Comparison of ENCODE assay signal across 8 cellular contexts in genomic region chr10:6204063-6204340, GRCh38. TPM values are rescaled to one million over a fixed set of nuclear protein-coding genes. Genes with fewer than 3 reads are reported as not detected.
DNase-seq lines count a peak whose midpoint lies in the region; ATAC-seq and TF ChIP-seq lines count a peak whose summit lies in the region.

No MANE protein-coding gene starts in this region.

- H3K79me2 ChIP-seq in hepatocyte: peaks cover 42% of the 10 kb centered on the region

- peak; percentile 15 to 70 (median 35) for DNase-seq in CD8-positive, alpha-beta memory T cell
- DNase-seq in RWPE2 (ENCODE audit: low spot score) (no peak), hepatocyte (ENCODE audit: low spot score) (no peak), spleen (peak; percentile 93), SKM-1 treated with dmso at 0.1 percent for 144 hours (lab: John Stamatoyannopoulos, UW; ENCODE audit: unreplicated experiment) (no peak)
- peak; percentile 20 for DNase-seq in activated naive CD8-positive, alpha-beta T cell treated with anti-CD3 and anti-CD28 coated beads, Interleukin-2, amount 50 U/mL, for 16 hours (ENCODE audit: low read depth, low spot score)

- WGBS in hepatocyte (ENCODE audit: low lambda C conversion rate, missing lambda C conversion rate): 3% methylated on average over 13 of the region's 28 CpGs
- WGBS in spleen, 5 donors: 0 to 11% (median 5%) methylated on average over 4 to 28 of the region's 28 CpGs

- peak overlapping the region; percentile 93 for H3K4me2 ChIP-seq in hepatocyte

- no peaks in the 10 kb centered on the region for H3K9me2 ChIP-seq in hepatocyte (replicated peaks; ENCODE audit: insufficient read depth)

- peaks cover 21 to 46% (median 36%) of the 10 kb centered on the region in 3 donors for H3K4me1 Mint-ChIP-seq in CD8-positive, alpha-beta memory T cell

- CTCF ChIA-PET in CD8-positive, alpha-beta memory T cell (lab: Charles Lee): interaction anchor here (0.9 to 8.1 kb wide), 3 partner anchors 68 to 202 kb away, joined by 3 to 137 read pairs (median 50); no protein-coding TSS in a partner anchor

- H3K36me3 Mint-ChIP-seq in CD8-positive, alpha-beta memory T cell: peaks cover 0 to 10% (median 0%) of the 10 kb centered on the region in 3 donors

- H3K27me3 ChIP-seq in CD8-positive, alpha-beta memory T cell (ENCODE audit: insufficient read depth, low read length, poor library complexity, severe bottlenecking): no peaks in the 10 kb centered on the region
- H3K27me3 ChIP-seq in RWPE2 (ENCODE audit: insufficient read depth, poor library complexity, severe bottlenecking): no peaks in the 10 kb centered on the region
- peaks cover 5% of the 10 kb centered on the region for H3K27me3 ChIP-seq in hepatocyte
- no peaks in the 10 kb centered on the region for H3K27me3 ChIP-seq in spleen (replicated peaks in 1 of 7)

- no peak overlapping the region for H3K27ac ChIP-seq in CD8-positive, alpha-beta memory T cell (ENCODE audit: low read depth, low read length)
- H3K27ac ChIP-seq in RWPE2 (ENCODE audit: poor library complexity, severe bottlenecking): peak overlapping the region; percentile 83
- H3K27ac ChIP-seq in hepatocyte: peak overlapping the region; percentile 93
- peak overlapping the region; percentile 68 to 99 (median 95) for H3K27ac ChIP-seq in spleen

- H2AFZ ChIP-seq in hepatocyte: peak overlapping the region; percentile 29

- peak; percentile 28 for ATAC-seq in RWPE2 (ENCODE audit: low read depth)
- no peak for ATAC-seq in GM21619 (IDR thresholded peaks at IDR 0.05; ENCODE audit: unreplicated experiment)
- no peak for ATAC-seq in HG02884 (IDR thresholded peaks at IDR 0.05; ENCODE audit: unreplicated experiment)

- peak overlapping the region; percentile 83 for H3K4me3 ChIP-seq in CD8-positive, alpha-beta memory T cell (ENCODE audit: low read length)
- H3K4me3 ChIP-seq in RWPE2 (ENCODE audit: severe bottlenecking) (peak overlapping the region; percentile 67), hepatocyte (peak overlapping the region; percentile 77), spleen (peak overlapping the region; percentile 53 to 97 (median 77))

- H3K4me1 ChIP-seq in CD8-positive, alpha-beta memory T cell (ENCODE audit: insufficient read depth, low read length): peaks cover 19% of the 10 kb centered on the region
- H3K4me1 ChIP-seq in RWPE2 (ENCODE audit: insufficient read depth, poor library complexity, severe bottlenecking) (peaks cover 5% of the 10 kb centered on the region), hepatocyte (ENCODE audit: insufficient read depth) (peaks cover 20% of the 10 kb centered on the region), spleen (peaks cover 20 to 81% (median 47%) of the 10 kb centered on the region in 6 donors)

- peaks cover 26% of the 10 kb centered on the region for H4K20me1 ChIP-seq in hepatocyte (ENCODE audit: insufficient read depth, poor library complexity, severe bottlenecking)

- H3K36me3 ChIP-seq in CD8-positive, alpha-beta memory T cell (ENCODE audit: insufficient read depth, low read length): no peaks in the 10 kb centered on the region
- peaks cover 2% of the 10 kb centered on the region; the same call in 1 of the 2 replicates for H3K36me3 ChIP-seq in RWPE2 (ENCODE audit: low read depth)
- H3K36me3 ChIP-seq in hepatocyte (replicated peaks; ENCODE audit: insufficient read depth, low read depth): no peaks in the 10 kb centered on the region
- no peaks in the 10 kb centered on the region for H3K36me3 ChIP-seq in spleen

- peak overlapping the region in 1 of 8 donors; percentile 60 for H3K27ac Mint-ChIP-seq in CD8-positive, alpha-beta memory T cell

- no peak for TF ChIP-seq POLR2A in spleen (IDR thresholded peaks at IDR 0.05)

- intact Hi-C loops in spleen (cut with DNase I; ENCODE audit: low total_unique reads): loop anchor here (10.0 kb wide), 1 partner anchor 99 kb away; no protein-coding TSS in a partner anchor

- no peak for TF ChIP-seq CTCF in RWPE2 (IDR thresholded peaks at IDR 0.05; ENCODE audit: poor library complexity, severe bottlenecking)
- TF ChIP-seq CTCF in hepatocyte (IDR thresholded peaks at IDR 0.05; ENCODE audit: poor library complexity): no peak
- TF ChIP-seq CTCF in spleen (IDR thresholded peaks at IDR 0.05 in 8 of 11, conservative IDR thresholded peaks at IDR 0.05 in 3 of 11): no peak

- no peaks in the 10 kb centered on the region for H3K9me3 ChIP-seq in CD8-positive, alpha-beta memory T cell (ENCODE audit: low read length)
- H3K9me3 ChIP-seq in RWPE2 (ENCODE audit: severe bottlenecking) (no peaks in the 10 kb centered on the region), hepatocyte (ENCODE audit: low read depth) (no peaks in the 10 kb centered on the region), spleen (no peaks in the 10 kb centered on the region)

- POLR2A ChIA-PET in CD8-positive, alpha-beta memory T cell (lab: Charles Lee): no interaction called here

- H3K27me3 Mint-ChIP-seq in CD8-positive, alpha-beta memory T cell: peaks cover 0 to 2% of the 10 kb centered on the region in 2 donors

- peaks cover 0 to 2% (median 0%) of the 10 kb centered on the region in 5 donors for H3K9me3 Mint-ChIP-seq in CD8-positive, alpha-beta memory T cell

- peak overlapping the region; percentile 87 to 99 (median 92) for H3K4me3 Mint-ChIP-seq in CD8-positive, alpha-beta memory T cell

RNA-seq across cellular contexts. Expression of gene PFKFB3, which starts 1.3 kb away (rescaled TPM):
- 10 to 100 TPM; 53.6 to 60.1 TPM for total RNA-seq in CD8-positive, alpha-beta memory T cell
- polyA plus RNA-seq in CD8-positive, alpha-beta memory T cell: 7.4 TPM
- total RNA-seq in hepatocyte (15.4 and 21.6 TPM in 2 replicates), spleen (100 to 1,000 TPM in 5 of 7 donors, 10 to 100 TPM in 2; 74.2 to 227 (median 145) TPM)
- polyA plus RNA-seq in hepatocyte (26.2 and 35.2 TPM in 2 replicates), spleen (10 to 100 TPM in 1 of 3 donors, 1 to 10 TPM in 2; 6.3 to 20.9 (median 8.8) TPM)

Comparison
In these comparisons a context has a peak if more than half of its experiments do, and no peak if none do; other contexts are left out.
1. DNase-seq: peak in CD8-positive, alpha-beta memory T cell (5 of 5), activated naive CD8-positive, alpha-beta T cell treated with anti-CD3 and anti-CD28 coated beads, Interleukin-2, amount 50 U/mL, for 16 hours (single experiment) and spleen (single experiment); none in RWPE2 (single experiment), hepatocyte (single experiment) and SKM-1 treated with dmso at 0.1 percent for 144 hours (single experiment).
2. Peak in every context shown above with its lines, with median percentiles within 50 percentile points of each other: H3K4me3 ChIP-seq.